Comparison of ENCODE assay signal across 21 cellular contexts in genomic region chr10:85978566-85979358, GRCh38.
"Had no signal": no experiment of that assay in that cellular context is flagged by ENCODE, and none has a peak within 500 bp of the region (broad histone marks: within the 10 kb centered on the region; RNA-seq: fewer than 3 reads in every experiment).

No MANE protein-coding gene starts in this region.

- DNase-seq: activated CD4-positive, alpha-beta T cell treated with anti-CD3 and anti-CD28 coated beads for 36 hours; activated CD8-positive, alpha-beta T cell treated with anti-CD3 and anti-CD28 coated beads for 36 hours; activated effector memory CD4-positive, alpha-beta T cell treated with Interleukin-2 at 50 U/mL for 16 hours; activated naive CD4-positive, alpha-beta T cell treated with anti-CD3 and anti-CD28 coated beads, Interleukin-2, amount 10 ng/mL, durations not matched to agents 7 days and 5 days; activated naive CD8-positive, alpha-beta T cell treated with anti-CD3 and anti-CD28 coated beads, Interleukin-2, amount 50 U/mL, for 24 hours; activated T-cell treated with anti-CD3 and anti-CD28 coated beads, Interleukin-2, amount 50 U/mL, for 4 hours; anterior cingulate cortex; colonic mucosa; left colon; lower lobe of right lung; sigmoid colon; stimulated activated CD4-positive, alpha-beta T cell treated with anti-CD3 and anti-CD28 coated beads, Interleukin-4, amount 100 ng/mL, for 24 hours; stomach; upper lobe of left lung had no signal

- H3K9me3 ChIP-seq: colonic mucosa, lower lobe of right lung, neutrophil, sigmoid colon, stomach, upper lobe of left lung had no signal

- H3K4me3 Mint-ChIP-seq: activated CD4-positive, alpha-beta T cell treated with anti-CD3 and anti-CD28 coated beads for 36 hours; activated CD8-positive, alpha-beta T cell treated with anti-CD3 and anti-CD28 coated beads for 36 hours; activated naive CD4-positive, alpha-beta T cell treated with anti-CD3 and anti-CD28 coated beads, Interleukin-2, amount 10 ng/mL, durations not matched to agents 7 days and 5 days; activated naive CD8-positive, alpha-beta T cell treated with anti-CD3 and anti-CD28 coated beads, Interleukin-2, amount 50 U/mL, for 24 hours; activated T-cell treated with anti-CD3 and anti-CD28 coated beads, Interleukin-2, amount 50 U/mL, for 4 hours; brain; central memory CD8-positive, alpha-beta T cell; mesothelial cell of epicardium; natural killer cell treated with Interleukin-12 subunit alpha and Interleukin-12 subunit beta and Interleukin-15 and Interleukin-18, amount 100 ng/mL, for 72 hours; stimulated activated effector memory CD8-positive, alpha-beta T cell treated with anti-CD3 and anti-CD28 coated beads, Interleukin-12 subunit alpha, Interleukin-12 subunit beta, amount 100 ng/mL, for 72 hours had no signal

- H3K27me3 ChIP-seq: colonic mucosa, neutrophil, sigmoid colon, stomach, upper lobe of left lung had no signal

- H3K4me3 ChIP-seq: colonic mucosa, lower lobe of right lung, sigmoid colon, stomach, upper lobe of left lung had no signal

- H3K9me3 Mint-ChIP-seq: activated CD8-positive, alpha-beta T cell treated with anti-CD3 and anti-CD28 coated beads for 36 hours; activated naive CD4-positive, alpha-beta T cell treated with anti-CD3 and anti-CD28 coated beads, Interleukin-2, amount 10 ng/mL, durations not matched to agents 7 days and 5 days; activated naive CD8-positive, alpha-beta T cell treated with anti-CD3 and anti-CD28 coated beads, Interleukin-2, amount 50 U/mL, for 24 hours; activated T-cell treated with anti-CD3 and anti-CD28 coated beads, Interleukin-2, amount 50 U/mL, for 4 hours; central memory CD8-positive, alpha-beta T cell; mesothelial cell of epicardium; natural killer cell treated with Interleukin-12 subunit alpha and Interleukin-12 subunit beta and Interleukin-15 and Interleukin-18, amount 100 ng/mL, for 72 hours; stimulated activated effector memory CD8-positive, alpha-beta T cell treated with anti-CD3 and anti-CD28 coated beads, Interleukin-12 subunit alpha, Interleukin-12 subunit beta, amount 100 ng/mL, for 72 hours had no signal

- H3K4me1 Mint-ChIP-seq: activated CD4-positive, alpha-beta T cell treated with anti-CD3 and anti-CD28 coated beads for 36 hours; activated naive CD4-positive, alpha-beta T cell treated with anti-CD3 and anti-CD28 coated beads, Interleukin-2, amount 10 ng/mL, durations not matched to agents 7 days and 5 days; activated naive CD8-positive, alpha-beta T cell treated with anti-CD3 and anti-CD28 coated beads, Interleukin-2, amount 50 U/mL, for 24 hours; brain; central memory CD8-positive, alpha-beta T cell; mesothelial cell of epicardium; stimulated activated effector memory CD8-positive, alpha-beta T cell treated with anti-CD3 and anti-CD28 coated beads, Interleukin-12 subunit alpha, Interleukin-12 subunit beta, amount 100 ng/mL, for 72 hours had no signal

- H3K27ac Mint-ChIP-seq: activated CD4-positive, alpha-beta T cell treated with anti-CD3 and anti-CD28 coated beads for 36 hours; activated CD8-positive, alpha-beta T cell treated with anti-CD3 and anti-CD28 coated beads for 36 hours; activated naive CD4-positive, alpha-beta T cell treated with anti-CD3 and anti-CD28 coated beads, Interleukin-2, amount 10 ng/mL, durations not matched to agents 7 days and 5 days; activated naive CD8-positive, alpha-beta T cell treated with anti-CD3 and anti-CD28 coated beads, Interleukin-2, amount 50 U/mL, for 24 hours; brain; mesothelial cell of epicardium; natural killer cell treated with Interleukin-12 subunit alpha and Interleukin-12 subunit beta and Interleukin-15 and Interleukin-18, amount 100 ng/mL, for 72 hours; stimulated activated effector memory CD8-positive, alpha-beta T cell treated with anti-CD3 and anti-CD28 coated beads, Interleukin-12 subunit alpha, Interleukin-12 subunit beta, amount 100 ng/mL, for 72 hours had no signal

- H3K4me1 ChIP-seq: colonic mucosa, lower lobe of right lung, sigmoid colon, stomach, upper lobe of left lung had no signal

- H3K36me3 ChIP-seq: colonic mucosa, lower lobe of right lung, neutrophil, sigmoid colon, stomach, upper lobe of left lung had no signal

- H3K27ac ChIP-seq: colonic mucosa, lower lobe of right lung, neutrophil, sigmoid colon, stomach, upper lobe of left lung had no signal

- H3K36me3 Mint-ChIP-seq: activated naive CD4-positive, alpha-beta T cell treated with anti-CD3 and anti-CD28 coated beads, Interleukin-2, amount 10 ng/mL, durations not matched to agents 7 days and 5 days; brain; mesothelial cell of epicardium; natural killer cell treated with Interleukin-12 subunit alpha and Interleukin-12 subunit beta and Interleukin-15 and Interleukin-18, amount 100 ng/mL, for 72 hours; stimulated activated effector memory CD8-positive, alpha-beta T cell treated with anti-CD3 and anti-CD28 coated beads, Interleukin-12 subunit alpha, Interleukin-12 subunit beta, amount 100 ng/mL, for 72 hours had no signal

- ATAC-seq: activated CD4-positive, alpha-beta T cell treated with anti-CD3 and anti-CD28 coated beads for 36 hours; activated CD8-positive, alpha-beta T cell treated with anti-CD3 and anti-CD28 coated beads for 36 hours; activated naive CD8-positive, alpha-beta T cell treated with anti-CD3 and anti-CD28 coated beads, Interleukin-2, amount 50 U/mL, for 24 hours; activated T-cell treated with anti-CD3 and anti-CD28 coated beads, Interleukin-2, amount 50 U/mL, for 4 hours; left colon; lower lobe of right lung; natural killer cell treated with Interleukin-12 subunit alpha and Interleukin-12 subunit beta and Interleukin-15 and Interleukin-18, amount 100 ng/mL, for 72 hours; stimulated activated effector memory CD8-positive, alpha-beta T cell treated with anti-CD3 and anti-CD28 coated beads, Interleukin-12 subunit alpha, Interleukin-12 subunit beta, amount 100 ng/mL, for 72 hours had no signal

- FAIRE-seq: TTC549 had no signal
